Comparison of ENCODE assay signal across 8 cellular contexts in the genomic region with DNA sequence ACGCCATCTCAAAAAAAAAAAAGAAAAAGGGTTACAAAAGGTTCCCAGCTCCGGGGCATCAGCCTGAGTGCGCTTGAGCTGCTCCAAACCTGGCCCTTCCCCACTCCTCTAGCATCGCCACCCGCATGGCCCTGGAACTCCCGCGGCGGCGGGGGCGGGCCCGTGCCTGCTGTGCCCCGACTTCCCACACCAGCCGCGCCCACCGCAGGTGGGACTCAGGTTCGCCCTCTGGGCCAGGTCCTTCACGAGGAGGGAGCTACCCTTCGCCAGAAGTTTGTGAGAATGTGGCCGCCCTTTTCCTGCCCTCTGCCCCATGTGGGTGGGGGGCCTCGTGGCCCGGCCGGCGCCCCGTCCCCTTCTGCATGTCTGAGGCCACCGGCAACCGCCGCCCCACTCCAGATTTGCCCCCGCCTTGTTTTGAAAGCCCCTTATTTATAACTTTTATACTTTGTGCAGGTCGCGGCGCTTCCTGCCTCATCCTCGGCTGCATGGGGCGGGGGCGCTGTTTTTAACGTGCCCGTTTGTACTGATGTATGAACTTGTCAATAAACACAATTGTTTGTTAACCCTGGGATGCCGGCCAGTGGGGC. TPM values are rescaled to one million over a fixed set of nuclear protein-coding genes. Genes with fewer than 3 reads are reported as not detected.
DNase-seq lines count a peak whose midpoint lies in the region; ATAC-seq and TF ChIP-seq lines count a peak whose summit lies in the region.

No MANE protein-coding gene starts in this region.

- H3K4me3 ChIP-seq in AG10803 (ENCODE audit: low read length), result peak overlapping the region; percentile 63
- H3K4me3 ChIP-seq in HAP-1, result peak overlapping the region; percentile 74
- peak overlapping the region; percentile 94 for H3K4me3 ChIP-seq in endodermal cell (ENCODE audit: low read length)

- in situ Hi-C loops in HAP-1 (cut with MboI; ENCODE audit: low sequenced_read_pairs), result no loop called here

- DNase-seq in AG10803 (ENCODE audit: low read depth) (no peak), HAP-1 (ENCODE audit: low spot score in 2 of 2) (peak in 1 of 2 experiments; percentile 27), T-helper 22 cell (ENCODE audit: low read depth) (peak; percentile 41), endodermal cell (peak; percentile 83), nephron progenitor cell (peak; percentile 29)

- H3K27me3 ChIP-seq in HAP-1 (ENCODE audit: low read depth) (no peaks in the 10 kb centered on the region), endodermal cell (ENCODE audit: control insufficient read depth, insufficient read depth, low read length, poor library complexity, severe bottlenecking) (no peaks in the 10 kb centered on the region)

- H3K27ac ChIP-seq in endodermal cell (ENCODE audit: low read depth, low read length), result no peak overlapping the region

- H3K36me3 Mint-ChIP-seq in endodermal cell (ENCODE audit: low read depth) (peaks cover 21% of the 10 kb centered on the region), nephron progenitor cell (ENCODE audit: low read depth) (peaks cover 15% of the 10 kb centered on the region)

- H3K4me3 Mint-ChIP-seq in endodermal cell (peak overlapping the region; percentile 82), nephron progenitor cell (peak overlapping the region; percentile 94)

- H3K36me3 ChIP-seq in HAP-1 (replicated peaks) (peaks cover 6% of the 10 kb centered on the region; the same call in 1 of the 2 replicates), endodermal cell (ENCODE audit: control insufficient read depth, insufficient read depth, low read length) (no peaks in the 10 kb centered on the region)

- H3K4me1 Mint-ChIP-seq in endodermal cell (peaks cover 5% of the 10 kb centered on the region), nephron progenitor cell (peaks cover 16% of the 10 kb centered on the region)

- H3K27ac Mint-ChIP-seq in endodermal cell (peak overlapping the region; percentile 58), nephron progenitor cell (no peak overlapping the region)

- H3K9me3 Mint-ChIP-seq in endodermal cell (no peaks in the 10 kb centered on the region), nephron progenitor cell (no peaks in the 10 kb centered on the region)

- ATAC-seq in GM18511 (IDR thresholded peaks at IDR 0.05; ENCODE audit: unreplicated experiment) (no peak), GM21360 (IDR thresholded peaks at IDR 0.05; ENCODE audit: unreplicated experiment) (no peak), GM18520 (IDR thresholded peaks at IDR 0.05; ENCODE audit: unreplicated experiment) (no peak)

- no peak for TF ChIP-seq CTCF in AG10803 (conservative IDR thresholded peaks at IDR 0.05; ENCODE audit: low read length)
- no peak for TF ChIP-seq CTCF in endodermal cell (conservative IDR thresholded peaks at IDR 0.05)
- TF ChIP-seq CTCF in nephron progenitor cell (IDR thresholded peaks at IDR 0.05), result no peak

- H3K4me1 ChIP-seq in HAP-1, result peaks cover 2% of the 10 kb centered on the region; the same call in 1 of the 2 replicates
- H3K4me1 ChIP-seq in endodermal cell (ENCODE audit: control insufficient read depth, insufficient read depth, low read length), result peaks cover 4% of the 10 kb centered on the region

- no peak overlapping the region for H3K9ac ChIP-seq in endodermal cell (ENCODE audit: extremely low read depth, low read length, poor library complexity, severe bottlenecking)

- WGBS in endodermal cell (ENCODE audit: insufficient coverage in 1 of 2, insufficient read length in 1 of 2), 2 experiments, result 4 to 10% methylated on average over 15 to 37 of the region's 37 CpGs

- H3K27me3 Mint-ChIP-seq in endodermal cell (ENCODE audit: insufficient read depth) (peaks cover 3% of the 10 kb centered on the region), nephron progenitor cell (ENCODE audit: low read depth, poor library complexity) (peaks cover 21% of the 10 kb centered on the region)

- no peaks in the 10 kb centered on the region for H3K9me3 ChIP-seq in HAP-1
- no peaks in the 10 kb centered on the region for H3K9me3 ChIP-seq in endodermal cell (ENCODE audit: control insufficient read depth, low read length)

RNA-seq across cellular contexts. Expression of a gene that starts 0.5 kb away (rescaled TPM):
- 10 to 100 TPM; 18.4 to 22.1 TPM for total RNA-seq in endodermal cell
- 14.1 TPM for polyA plus RNA-seq in endodermal cell (2013, experiment 1 of 2)
- polyA plus RNA-seq in endodermal cell (2013, experiment 2 of 2), result 11.3 TPM

RNA-seq across cellular contexts. Expression of a gene that starts 11.3 kb away (rescaled TPM):
- 10 to 100 TPM in 1 of 2 donors, 1 to 10 TPM in 1; 6.9 to 10.1 TPM for total RNA-seq in endodermal cell
- 21.8 TPM for polyA plus RNA-seq in endodermal cell (2013, experiment 1 of 2)
- polyA plus RNA-seq in endodermal cell (2013, experiment 2 of 2), result 25.3 TPM

RNA-seq across cellular contexts. Expression of a gene that starts 53.1 kb away (rescaled TPM):
- 10 to 100 TPM; 16.7 to 26.3 TPM for total RNA-seq in endodermal cell
- 19.1 TPM for polyA plus RNA-seq in endodermal cell (2013, experiment 1 of 2)
- polyA plus RNA-seq in endodermal cell (2013, experiment 2 of 2), result 15.9 TPM
